In the genomic region with DNA sequence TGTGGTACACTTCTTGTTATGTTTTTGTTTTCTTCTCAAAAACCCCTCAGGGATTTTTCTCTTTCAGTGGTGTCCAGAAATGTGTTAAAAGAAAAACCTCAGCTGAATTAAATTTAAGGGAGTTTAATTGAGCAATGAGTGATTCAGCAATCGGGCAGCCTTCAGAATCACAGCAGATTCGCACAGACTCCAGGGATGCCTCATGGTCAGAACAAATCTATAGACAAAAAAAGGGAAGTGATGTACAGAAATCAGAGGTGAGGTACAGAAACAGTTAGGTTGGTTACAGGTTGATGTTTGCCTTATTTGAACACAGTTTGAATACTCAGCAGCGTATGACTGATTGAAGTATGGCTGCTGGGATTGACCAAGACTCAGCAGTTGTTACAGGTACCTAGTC, we compare ENCODE assay signal across 19 cellular contexts.
"Had no signal": no experiment of that assay in that cellular context is flagged by ENCODE, and none has a peak within 500 bp of the region (broad histone marks: within the 10 kb centered on the region; RNA-seq: fewer than 3 reads in every experiment).

No MANE protein-coding gene starts in this region.

- ATAC-seq: heart left ventricle; left colon; left ventricle myocardium superior; naive thymus-derived CD4-positive, alpha-beta T cell; psoas muscle had no signal

- H3K27me3 ChIP-seq: colonic mucosa, heart left ventricle, right atrium auricular region, upper lobe of left lung, uterus had no signal

- H3K36me3 ChIP-seq: colonic mucosa, heart left ventricle, neutrophil, right atrium auricular region, upper lobe of left lung, uterus had no signal

- H3K4me1 ChIP-seq: colonic mucosa, heart left ventricle, psoas muscle, right atrium auricular region, uterus had no signal

- FAIRE-seq: frontal cortex, small intestine had no signal

- DNase-seq: colonic mucosa; dermis blood vessel endothelial cell; erythroblast; heart left ventricle; hippocampal formation; left colon; left ventricle myocardium superior; mesendoderm; naive thymus-derived CD4-positive, alpha-beta T cell; psoas muscle; small intestine; stimulated activated CD4-positive, alpha-beta T cell treated with anti-CD3 and anti-CD28 coated beads, Interleukin-12 subunit alpha, Interleukin-12 subunit beta, amount 100 ng/mL, for 4 hours; stimulated activated naive CD4-positive, alpha-beta T cell treated with Interleukin-2 at 50 U/mL for 16 hours; upper lobe of left lung; uterus had no signal

- H3K9me3 ChIP-seq: colonic mucosa, heart left ventricle, neutrophil, psoas muscle, right atrium auricular region, upper lobe of left lung, uterus had no signal

- H3K27ac ChIP-seq: colonic mucosa, neutrophil, psoas muscle, right atrium auricular region, upper lobe of left lung, uterus had no signal

- H3K4me3 ChIP-seq: colonic mucosa, heart left ventricle, lung, psoas muscle, right atrium auricular region, upper lobe of left lung, uterus had no signal
